8 cellular contexts compared by ENCODE assay signal in the genomic region with DNA sequence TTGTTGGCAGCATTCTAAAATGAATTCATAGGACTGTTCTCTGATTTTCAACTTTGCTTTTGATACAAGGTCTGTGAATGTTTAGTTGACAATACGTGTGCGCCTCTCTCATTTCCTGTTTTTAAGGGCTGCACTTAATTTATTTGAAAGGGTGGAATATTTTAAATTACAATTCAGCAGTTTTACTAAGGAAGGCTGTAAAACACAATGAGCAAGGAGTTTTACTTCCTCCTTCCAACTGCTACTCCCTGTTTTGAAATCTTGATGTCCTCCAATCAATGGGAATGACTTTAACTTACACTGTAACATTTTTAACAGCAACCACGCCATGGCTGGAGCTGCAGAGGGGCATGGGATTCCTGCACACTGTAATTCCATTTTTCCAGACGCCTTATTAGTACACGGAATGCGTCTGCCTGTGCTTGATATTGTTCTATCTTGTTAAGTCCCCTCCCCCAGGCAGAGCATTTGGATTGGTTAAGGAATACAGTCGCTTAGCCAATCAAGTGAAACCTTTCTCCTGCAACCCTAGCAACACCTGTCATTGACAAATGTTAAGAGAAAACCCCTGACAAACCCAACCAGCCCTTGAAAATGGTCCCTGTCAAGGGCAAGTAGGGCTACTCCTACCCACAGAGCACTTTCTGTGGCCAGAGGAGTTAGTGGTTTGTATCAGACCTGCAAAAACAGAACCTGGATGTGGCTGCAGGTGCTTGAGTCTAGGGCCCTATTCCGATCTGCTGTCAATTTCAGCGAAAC. TPM values are rescaled to one million over a fixed set of nuclear protein-coding genes. Genes with fewer than 3 reads are reported as not detected.
DNase-seq lines count a peak whose midpoint lies in the region; ATAC-seq and TF ChIP-seq lines count a peak whose summit lies in the region.

No MANE protein-coding gene starts in this region.

- intact Hi-C loops in CD8-positive, alpha-beta T cell (cut with DNase I, micrococcal nuclease): no loop called here

- DNase-seq in CD8-positive, alpha-beta T cell: no peak
- DNase-seq in activated naive CD8-positive, alpha-beta T cell treated with anti-CD3 and anti-CD28 coated beads, Interleukin-2, amount 50 U/mL, for 24 hours: no peak
- DNase-seq in medulla oblongata (ENCODE audit: extremely low spot score) (peak; percentile 68), DMS53 (lab: John Stamatoyannopoulos, UW) (no peak)
- DNase-seq in stimulated activated CD4-positive, alpha-beta T cell treated with anti-CD3 and anti-CD28 coated beads, Interleukin-15, amount 100 ng/mL, for 24 hours: no peak
- DNase-seq in activated effector memory CD4-positive, alpha-beta T cell treated with Interleukin-2 at 50 U/mL for 16 hours: no peak

- no peak overlapping the region for H3K4me3 ChIP-seq in CD8-positive, alpha-beta T cell (ENCODE audit: low read depth, low read length)

- H3K4me1 ChIP-seq in CD8-positive, alpha-beta T cell (ENCODE audit: insufficient read depth, low read length): peaks cover 4% of the 10 kb centered on the region

- peaks cover 14% of the 10 kb centered on the region for H3K27me3 Mint-ChIP-seq in CD8-positive, alpha-beta T cell (ENCODE audit: low read depth)
- peaks cover 16% of the 10 kb centered on the region for H3K27me3 Mint-ChIP-seq in activated naive CD8-positive, alpha-beta T cell treated with anti-CD3 and anti-CD28 coated beads, Interleukin-2, amount 50 U/mL, for 24 hours

- TF ChIP-seq CTCF in CD8-positive, alpha-beta T cell (IDR thresholded peaks at IDR 0.05): no peak

- H3K9me3 Mint-ChIP-seq in CD8-positive, alpha-beta T cell: no peaks in the 10 kb centered on the region
- H3K9me3 Mint-ChIP-seq in activated naive CD8-positive, alpha-beta T cell treated with anti-CD3 and anti-CD28 coated beads, Interleukin-2, amount 50 U/mL, for 24 hours: no peaks in the 10 kb centered on the region

- no peaks in the 10 kb centered on the region for H3K36me3 Mint-ChIP-seq in CD8-positive, alpha-beta T cell
- no peaks in the 10 kb centered on the region for H3K36me3 Mint-ChIP-seq in activated naive CD8-positive, alpha-beta T cell treated with anti-CD3 and anti-CD28 coated beads, Interleukin-2, amount 50 U/mL, for 24 hours (ENCODE audit: low read depth)

- H3K4me3 Mint-ChIP-seq in CD8-positive, alpha-beta T cell: peak overlapping the region; percentile 58
- no peak overlapping the region for H3K4me3 Mint-ChIP-seq in activated naive CD8-positive, alpha-beta T cell treated with anti-CD3 and anti-CD28 coated beads, Interleukin-2, amount 50 U/mL, for 24 hours

- no peaks in the 10 kb centered on the region for H3K9me3 ChIP-seq in CD8-positive, alpha-beta T cell (ENCODE audit: low read length)

- H3K27ac Mint-ChIP-seq in CD8-positive, alpha-beta T cell: no peak overlapping the region
- H3K27ac Mint-ChIP-seq in activated naive CD8-positive, alpha-beta T cell treated with anti-CD3 and anti-CD28 coated beads, Interleukin-2, amount 50 U/mL, for 24 hours: no peak overlapping the region

- CTCF ChIA-PET in CD8-positive, alpha-beta T cell (lab: Charles Lee): interaction anchor here (0.8 kb wide), 1 partner anchor 14 kb away, joined by 3 read pairs; no protein-coding TSS in a partner anchor

- H3K27ac ChIP-seq in CD8-positive, alpha-beta T cell (ENCODE audit: low read depth, low read length): no peak overlapping the region

- H3K27me3 ChIP-seq in CD8-positive, alpha-beta T cell (ENCODE audit: insufficient read depth, low read length): no peaks in the 10 kb centered on the region

- no peaks in the 10 kb centered on the region for H3K36me3 ChIP-seq in CD8-positive, alpha-beta T cell (ENCODE audit: insufficient read depth, low read length)

- POLR2A ChIA-PET in CD8-positive, alpha-beta T cell (lab: Charles Lee): interaction anchor here (1.7 kb wide), 1 partner anchor 12 kb away, joined by 4 read pairs; no protein-coding TSS in a partner anchor

- H3K4me1 Mint-ChIP-seq in CD8-positive, alpha-beta T cell (ENCODE audit: low read depth): peaks cover 10% of the 10 kb centered on the region
- H3K4me1 Mint-ChIP-seq in activated naive CD8-positive, alpha-beta T cell treated with anti-CD3 and anti-CD28 coated beads, Interleukin-2, amount 50 U/mL, for 24 hours: peaks cover 11% of the 10 kb centered on the region

- peak; percentile 31 for ATAC-seq in CD8-positive, alpha-beta T cell
- ATAC-seq in GM19438 (IDR thresholded peaks at IDR 0.05; ENCODE audit: low read depth, unreplicated experiment) (peak; percentile 100), HG03378 (IDR thresholded peaks at IDR 0.05; ENCODE audit: unreplicated experiment) (peak; percentile 98)
- ATAC-seq in activated naive CD8-positive, alpha-beta T cell treated with anti-CD3 and anti-CD28 coated beads, Interleukin-2, amount 50 U/mL, for 24 hours: peak; percentile 57

RNA-seq across cellular contexts. Expression of gene ZSWIM6, which starts 12.5 kb away (rescaled TPM):
- total RNA-seq in CD8-positive, alpha-beta T cell: 1 to 10 TPM; 3.9 to 4.1 TPM

Comparison
In these comparisons a context has a peak if more than half of its experiments do, and no peak if none do; other contexts are left out.
1. ATAC-seq: peak in every context shown above with its lines; median percentile 100 in GM19438; 98 in HG03378; 57 in activated naive CD8-positive, alpha-beta T cell treated with anti-CD3 and anti-CD28 coated beads, Interleukin-2, amount 50 U/mL, for 24 hours; 31 in CD8-positive, alpha-beta T cell.